In genomic region chr1:12457771-12458170, GRCh38 we compare ENCODE assay signal across 15 cellular contexts.
DNase-seq lines count a peak whose midpoint lies in the region; ATAC-seq, FAIRE-seq and TF ChIP-seq lines count a peak whose summit lies in the region.
"Had no signal": no experiment of that assay in that cellular context is flagged by ENCODE, and none has a peak within 500 bp of the region (broad histone marks: within the 10 kb centered on the region; RNA-seq: fewer than 3 reads in every experiment).

No MANE protein-coding gene starts in this region.

- FAIRE-seq in HepG2 (lab: Jason Lieb, UNC): no peak

- TF ChIP-seq POLR2A in HepG2 (IDR thresholded peaks at IDR 0.05; ENCODE audit: insufficient read depth in 1 of 2, low read depth in 2 of 2, low read length in 2 of 2): no peak

- no peak overlapping the region for H3K4me3 ChIP-seq in liver (ENCODE audit: low read depth in 1 of 3, low read length in 3 of 3)
- H3K4me3 ChIP-seq in HepG2 (replicated peaks in 1 of 3; ENCODE audit: insufficient read depth in 1 of 3, low read depth in 2 of 3, low read length in 3 of 3): no peak overlapping the region
- H3K4me3 ChIP-seq in psoas muscle: no peak overlapping the region
- H3K4me3 ChIP-seq: heart right ventricle, PC-9 had no signal

- no peaks in the 10 kb centered on the region for H3K9me3 ChIP-seq in liver (ENCODE audit: control insufficient read depth in 4 of 4, low read length in 3 of 4)
- H3K9me3 ChIP-seq in HepG2 (ENCODE audit: low read length): no peaks in the 10 kb centered on the region
- H3K9me3 ChIP-seq in psoas muscle: no peaks in the 10 kb centered on the region
- H3K9me3 ChIP-seq: heart right ventricle had no signal

- in situ Hi-C loops in HepG2 (cut with HindIII; ENCODE audit: extremely low pct_ligation_motif_present, low pct_unique_long_range_greater_than_20kb): no loop called here
- in situ Hi-C loops in KBM-7 (cut with MboI; ENCODE audit: low pct_unique_long_range_greater_than_20kb, low sequenced_read_pairs): no loop called here

- intact Hi-C loops in HepG2 (cut with micrococcal nuclease; ENCODE audit: unreplicated experiment) (no loop called here), psoas muscle (cut with DNase I) (no loop called here), posterior vena cava (cut with DNase I) (no loop called here)

- CTCF ChIA-PET in HepG2 (lab: Yijun Ruan, JAX; ENCODE audit: low intra/inter-chr PET ratio, low total read pairs): no interaction called here

- H4K20me1 ChIP-seq in HepG2 (ENCODE audit: insufficient read depth, low read length): no peaks in the 10 kb centered on the region

- no peak overlapping the region for H3K9ac ChIP-seq in liver (ENCODE audit: low read depth in 1 of 2, low read length in 2 of 2)
- H3K9ac ChIP-seq in HepG2 (ENCODE audit: insufficient read depth, low read depth, low read length): no peak overlapping the region

- TF ChIP-seq EP300 in HepG2 (IDR thresholded peaks at IDR 0.05; ENCODE audit: low read depth in 2 of 2, low read length in 2 of 2): no peak
- TF ChIP-seq EP300 in HepG2 (CRISPR knock-in tag; IDR thresholded peaks at IDR 0.05; ENCODE audit: borderline replicate concordance): no peak

- no peak for ATAC-seq in HepG2
- ATAC-seq in psoas muscle: peak in 3 of 4 donors; percentile 24 to 37 (median 24)
- ATAC-seq: activated CD4-positive, CD25-positive, alpha-beta regulatory T cell treated with anti-CD3 and anti-CD28 coated beads, Interleukin-2, amount 50 U/mL, for 24 hours had no signal

- peaks cover 13 to 66% (median 53%) of the 10 kb centered on the region in 4 donors for H3K4me1 ChIP-seq in liver (ENCODE audit: control insufficient read depth in 4 of 4, insufficient read depth in 4 of 4, low read length in 3 of 4)
- peaks cover 32% of the 10 kb centered on the region for H3K4me1 ChIP-seq in HepG2 (ENCODE audit: insufficient read depth, low read length)
- H3K4me1 ChIP-seq in psoas muscle: peaks cover 64% of the 10 kb centered on the region

- H3K4me2 ChIP-seq in HepG2 (ENCODE audit: low read depth, low read length): no peak overlapping the region

- H3K79me2 ChIP-seq in HepG2 (ENCODE audit: insufficient read depth, low read length): no peaks in the 10 kb centered on the region

- H3K36me3 ChIP-seq in liver (ENCODE audit: control insufficient read depth in 4 of 4, insufficient read depth in 3 of 4, low read depth in 1 of 4, low read length in 3 of 4): no peaks in the 10 kb centered on the region
- peaks cover 7 to 24% of the 10 kb centered on the region in 2 experiments; a peak in 4 of 5 replicates for H3K36me3 ChIP-seq in HepG2 (replicated peaks in 1 of 2; ENCODE audit: control insufficient read depth in 1 of 2, insufficient read depth in 2 of 2, low read length in 2 of 2)
- H3K36me3 ChIP-seq in psoas muscle (ENCODE audit: insufficient read depth in 1 of 2, low read depth in 1 of 2): peaks cover 0 to 12% of the 10 kb centered on the region in 2 donors

- TF ChIP-seq RAD21 in liver (IDR thresholded peaks at IDR 0.05) (no peak), HepG2 (CRISPR knock-in tag; IDR thresholded peaks at IDR 0.05) (no peak)

- no peak for DNase-seq in HepG2 (ENCODE audit: low spot score)
- peak; percentile 94 for DNase-seq in fibroblast of peridontal ligament (ENCODE audit: extremely low read depth)
- DNase-seq in psoas muscle: peak; percentile 54 to 61
- no peak for DNase-seq in posterior vena cava (ENCODE audit: low spot score)
- DNase-seq in KBM-7: no peak
- DNase-seq in NCI-H446 (lab: John Stamatoyannopoulos, UW): no peak
- DNase-seq in NCI-H2107 treated with DMSO at 0.1 percent for 48 hours (lab: John Stamatoyannopoulos, UW; ENCODE audit: unreplicated experiment): no peak
- DNase-seq: heart right ventricle; NCI-H1105 treated with DMSO at 0.1 percent for 48 hours; NCI-H446 treated with DMSO at 0.1 percent for 48 hours; PC-9; stimulated activated naive CD4-positive, alpha-beta T cell treated with Interleukin-2 at 50 U/mL for 16 hours; T-helper 1 cell had no signal

- BruUV-seq in HepG2 (replicated peaks; lab: Mats Ljungman, UMichigan): no TSS peak

- POLR2A ChIA-PET in HepG2 (lab: Yijun Ruan, JAX): no interaction called here

- no peak for TF ChIP-seq CTCF in liver (IDR thresholded peaks at IDR 0.05; ENCODE audit: low read depth, low read length, missing input control)
- TF ChIP-seq CTCF in HepG2 (CRISPR knock-in tag; IDR thresholded peaks at IDR 0.05): no peak
- TF ChIP-seq CTCF in psoas muscle (IDR thresholded peaks at IDR 0.05): no peak

- H3K27ac ChIP-seq in liver (ENCODE audit: low read depth in 1 of 2, low read length in 2 of 2): peak overlapping the region; percentile 22 to 84
- H3K27ac ChIP-seq in HepG2 (ENCODE audit: extremely low read length, insufficient read depth, low read length): no peak overlapping the region
- H3K27ac ChIP-seq in psoas muscle: peak overlapping the region; percentile 42

- H3K27me3 ChIP-seq in liver (ENCODE audit: control insufficient read depth in 4 of 4, insufficient read depth in 4 of 4, low read length in 3 of 4) (no peaks in the 10 kb centered on the region), HepG2 (ENCODE audit: control insufficient read depth in 1 of 2, insufficient read depth in 2 of 2, low read length in 2 of 2) (no peaks in the 10 kb centered on the region), psoas muscle (ENCODE audit: insufficient read depth in 3 of 3, low read length in 2 of 3) (no peaks in the 10 kb centered on the region)
- H3K27me3 ChIP-seq: heart right ventricle had no signal

- WGBS in liver: 28% methylated on average over 4 of the region's 4 CpGs
- 93% methylated on average over 4 of the region's 4 CpGs for WGBS in HepG2 (ENCODE audit: low lambda C conversion rate)
- 66 to 73% (median 68%) methylated on average over 4 of the region's 4 CpGs for WGBS in psoas muscle, 3 donors

- no peak overlapping the region for H2AFZ ChIP-seq in HepG2 (ENCODE audit: low read length)
- H2AFZ ChIP-seq: PC-9 had no signal

TF ChIP-seq in liver, 16 proteins besides CTCF, POLR2A, EP300 and RAD21 (continues in another document):
- TF ChIP-seq SP1 (IDR thresholded peaks at IDR 0.05) (peak; percentile 18), HNF4A (conservative IDR thresholded peaks at IDR 0.05) (peak; percentile 65 to 76), YY1 (IDR thresholded peaks at IDR 0.05) (no peak), RXRA (IDR thresholded peaks at IDR 0.05) (peak; percentile 28 to 73), HNF4G (IDR thresholded peaks at IDR 0.05) (no peak), EGR1 (IDR thresholded peaks at IDR 0.05; ENCODE audit: low read depth in 2 of 2) (no peak)
- TF ChIP-seq, protein P1, sequence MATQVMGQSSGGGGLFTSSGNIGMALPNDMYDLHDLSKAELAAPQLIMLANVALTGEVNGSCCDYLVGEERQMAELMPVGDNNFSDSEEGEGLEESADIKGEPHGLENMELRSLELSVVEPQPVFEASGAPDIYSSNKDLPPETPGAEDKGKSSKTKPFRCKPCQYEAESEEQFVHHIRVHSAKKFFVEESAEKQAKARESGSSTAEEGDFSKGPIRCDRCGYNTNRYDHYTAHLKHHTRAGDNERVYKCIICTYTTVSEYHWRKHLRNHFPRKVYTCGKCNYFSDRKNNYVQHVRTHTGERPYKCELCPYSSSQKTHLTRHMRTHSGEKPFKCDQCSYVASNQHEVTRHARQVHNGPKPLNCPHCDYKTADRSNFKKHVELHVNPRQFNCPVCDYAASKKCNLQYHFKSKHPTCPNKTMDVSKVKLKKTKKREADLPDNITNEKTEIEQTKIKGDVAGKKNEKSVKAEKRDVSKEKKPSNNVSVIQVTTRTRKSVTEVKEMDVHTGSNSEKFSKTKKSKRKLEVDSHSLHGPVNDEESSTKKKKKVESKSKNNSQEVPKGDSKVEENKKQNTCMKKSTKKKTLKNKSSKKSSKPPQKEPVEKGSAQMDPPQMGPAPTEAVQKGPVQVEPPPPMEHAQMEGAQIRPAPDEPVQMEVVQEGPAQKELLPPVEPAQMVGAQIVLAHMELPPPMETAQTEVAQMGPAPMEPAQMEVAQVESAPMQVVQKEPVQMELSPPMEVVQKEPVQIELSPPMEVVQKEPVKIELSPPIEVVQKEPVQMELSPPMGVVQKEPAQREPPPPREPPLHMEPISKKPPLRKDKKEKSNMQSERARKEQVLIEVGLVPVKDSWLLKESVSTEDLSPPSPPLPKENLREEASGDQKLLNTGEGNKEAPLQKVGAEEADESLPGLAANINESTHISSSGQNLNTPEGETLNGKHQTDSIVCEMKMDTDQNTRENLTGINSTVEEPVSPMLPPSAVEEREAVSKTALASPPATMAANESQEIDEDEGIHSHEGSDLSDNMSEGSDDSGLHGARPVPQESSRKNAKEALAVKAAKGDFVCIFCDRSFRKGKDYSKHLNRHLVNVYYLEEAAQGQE (IDR thresholded peaks at IDR 0.05): peak; percentile 20

TF ChIP-seq in HepG2, 621 proteins besides CTCF, POLR2A, EP300 and RAD21:
- no peak for TF ChIP-seq TP53 (CRISPR knock-in tag; conservative IDR thresholded peaks at IDR 0.05)

Comparison
In these comparisons a context has a peak if more than half of its experiments do, and no peak if none do; other contexts are left out.
1. DNase-seq: peak in fibroblast of peridontal ligament (single experiment) and psoas muscle (2 of 2); none in HepG2 (single experiment), posterior vena cava (single experiment), KBM-7 (single experiment), NCI-H446 (0 of 2) and NCI-H2107 treated with DMSO at 0.1 percent for 48 hours (single experiment).